ENCODE assay signal across 10 cellular contexts in the genomic region with DNA sequence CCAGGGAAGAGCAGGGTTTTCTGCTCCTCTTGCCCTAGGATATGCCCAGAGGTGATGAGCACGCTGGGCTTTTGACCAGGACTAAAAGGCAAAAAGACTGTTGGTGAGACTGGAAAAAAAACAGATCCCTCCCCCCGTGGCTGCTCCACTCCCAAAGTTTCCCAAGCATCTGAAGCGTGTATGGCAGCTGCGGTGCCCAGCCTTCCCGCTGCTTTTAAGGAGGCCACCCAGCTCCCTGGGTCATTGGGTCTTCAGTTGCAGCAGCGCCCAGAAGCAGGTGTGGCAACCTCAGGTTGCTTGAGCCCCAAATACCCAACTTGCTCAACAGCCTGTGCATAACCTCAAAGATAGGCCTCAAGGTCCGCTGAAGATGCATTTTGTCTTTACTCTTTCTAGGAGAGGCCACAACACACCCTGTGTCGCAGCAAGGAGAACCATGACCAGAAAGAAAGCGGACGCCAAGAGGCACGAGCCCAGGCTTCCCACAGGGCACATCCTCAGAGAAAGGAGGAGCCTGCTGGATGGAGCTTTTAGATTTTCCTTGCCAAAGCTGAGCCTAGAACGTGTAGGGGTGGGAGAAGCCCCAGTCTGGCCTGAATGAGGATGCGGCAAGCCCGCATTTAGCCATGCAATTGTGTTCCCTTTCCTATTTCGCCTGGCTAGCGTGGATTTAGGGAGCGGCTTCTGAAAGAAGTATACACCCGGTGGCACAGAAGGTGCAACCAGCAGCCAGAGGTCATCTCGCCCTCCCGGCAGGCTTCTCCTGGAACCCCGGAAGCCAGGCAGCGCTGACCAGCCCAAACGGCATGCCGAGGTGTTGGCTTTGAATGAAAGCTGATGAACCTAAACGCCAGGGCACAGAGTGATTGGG. TPM values are rescaled to one million over a fixed set of nuclear protein-coding genes. Genes with fewer than 3 reads are reported as not detected.
DNase-seq lines count a peak whose midpoint lies in the region; ATAC-seq lines count a peak whose summit lies in the region.
"Had no signal": no experiment of that assay in that cellular context is flagged by ENCODE, and none has a peak within 500 bp of the region (broad histone marks: within the 10 kb centered on the region; RNA-seq: fewer than 3 reads in every experiment).

No MANE protein-coding gene starts in this region.

- H3K27me3 ChIP-seq in esophagus (ENCODE audit: control insufficient read depth in 1 of 2, insufficient read depth in 2 of 2, low read length in 2 of 2) (no peaks in the 10 kb centered on the region), right cardiac atrium (ENCODE audit: control insufficient read depth, insufficient read depth) (no peaks in the 10 kb centered on the region)

- H3K4me1 ChIP-seq in ES-I3 (ENCODE audit: insufficient read depth, low read length) (peaks cover 9% of the 10 kb centered on the region; the same call in 1 of the 2 replicates), esophagus (ENCODE audit: control insufficient read depth in 2 of 2, insufficient read depth in 2 of 2, low read length in 1 of 2) (peaks cover 0 to 2% of the 10 kb centered on the region in 2 donors), right cardiac atrium (ENCODE audit: control insufficient read depth, insufficient read depth, low read length) (peaks cover 2% of the 10 kb centered on the region)

- H3K9me3 ChIP-seq in ES-I3 (ENCODE audit: control insufficient read depth, insufficient read depth, low read length) = no peaks in the 10 kb centered on the region
- no peaks in the 10 kb centered on the region for H3K9me3 ChIP-seq in esophagus (ENCODE audit: control insufficient read depth in 2 of 2, insufficient read depth in 1 of 2, low read depth in 1 of 2, low read length in 1 of 2)
- H3K9me3 ChIP-seq in right cardiac atrium (ENCODE audit: control insufficient read depth, low read length) = no peaks in the 10 kb centered on the region

- H3K4me3 ChIP-seq in esophagus (ENCODE audit: low read depth in 1 of 2, low read length in 2 of 2) (peak overlapping the region; percentile 55 to 63), right cardiac atrium (ENCODE audit: low read length) (no peak overlapping the region)
- H3K4me3 ChIP-seq: GM12878 had no signal

- peak; percentile 33 for DNase-seq in NCI-H526 treated with DMSO at 0.1 percent for 48 hours (lab: John Stamatoyannopoulos, UW)
- DNase-seq in pons (ENCODE audit: low spot score) = peak; percentile 30
- no peak for DNase-seq in kidney glomerular epithelial cell (lab: John Stamatoyannopoulos, UW)
- no peak for DNase-seq in NCI-H748 treated with DMSO at 0.1 percent for 48 hours (lab: John Stamatoyannopoulos, UW)
- DNase-seq in DMS53 (lab: John Stamatoyannopoulos, UW) = no peak
- no peak for DNase-seq in right cardiac atrium
- DNase-seq: NCI-H1436 had no signal

- no peak for ATAC-seq in right cardiac atrium
- ATAC-seq: GM12878 had no signal

- 43 to 54% methylated on average over 25 of the region's 25 CpGs for WGBS in esophagus, 2 donors
- WGBS in right cardiac atrium = 79% methylated on average over 25 of the region's 25 CpGs

- H3K27ac ChIP-seq in esophagus (ENCODE audit: low read depth in 2 of 2, low read length in 1 of 2) = no peak overlapping the region
- no peak overlapping the region for H3K27ac ChIP-seq in right cardiac atrium (ENCODE audit: low read length)

- intact Hi-C loops in right cardiac atrium (cut with DNase I) = no loop called here

- peak overlapping the region; percentile 80; the same call in 1 of the 2 replicates for H3K9ac ChIP-seq in ES-I3 (ENCODE audit: low read depth, low read length)

- H3K36me3 ChIP-seq in ES-I3 (ENCODE audit: insufficient read depth, low read length) = no peaks in the 10 kb centered on the region
- H3K36me3 ChIP-seq in esophagus (ENCODE audit: control insufficient read depth in 2 of 2, insufficient read depth in 2 of 2, low read length in 1 of 2) = no peaks in the 10 kb centered on the region

RNA-seq across cellular contexts. Expression of a gene that starts 1.9 kb away (rescaled TPM):
- polyA plus RNA-seq in esophagus (1 to 10 TPM; 1.3 to 3.3 TPM), right cardiac atrium (2.6 TPM)
- total RNA-seq in right cardiac atrium = 1 to 10 TPM; 1.4 to 7.9 (median 4.8) TPM

Comparison
In these comparisons a context has a peak if more than half of its experiments do, and no peak if none do; other contexts are left out.
1. DNase-seq: peak in NCI-H526 treated with DMSO at 0.1 percent for 48 hours (single experiment) and pons (single experiment); none in kidney glomerular epithelial cell (single experiment), NCI-H748 treated with DMSO at 0.1 percent for 48 hours (single experiment), DMS53 (single experiment) and right cardiac atrium (0 of 3).